Comparison of ENCODE assay signal across 16 cellular contexts in genomic region chr7:127872122-127872521, GRCh38.
DNase-seq lines count a peak whose midpoint lies in the region; ATAC-seq, FAIRE-seq and TF ChIP-seq lines count a peak whose summit lies in the region.
"Had no signal": no experiment of that assay in that cellular context is flagged by ENCODE, and none has a peak within 500 bp of the region (broad histone marks: within the 10 kb centered on the region; RNA-seq: fewer than 3 reads in every experiment).

No MANE protein-coding gene starts in this region.

- ATAC-seq in GM18867 (IDR thresholded peaks at IDR 0.05; ENCODE audit: unreplicated experiment) (peak; percentile 78), GM21528 (IDR thresholded peaks at IDR 0.05; ENCODE audit: low FRiP score, unreplicated experiment) (peak; percentile 69), HG03045 (IDR thresholded peaks at IDR 0.05; ENCODE audit: unreplicated experiment) (peak; percentile 52)

- intact Hi-C loops in A673 (cut with micrococcal nuclease; ENCODE audit: unreplicated experiment), result no loop called here

- H3K27ac ChIP-seq in A673 (ENCODE audit: low read depth, low read length, poor library complexity, severe bottlenecking), result no peak overlapping the region
- H3K27ac ChIP-seq: C4-2B, cardiac muscle cell, Peyer's patch had no signal

- no peak for FAIRE-seq in H54 (lab: Jason Lieb, UNC)
- FAIRE-seq: small intestine had no signal

- BruUV-seq in A673 (replicated peaks; lab: Mats Ljungman, UMichigan), result no TSS peak

- no peaks in the 10 kb centered on the region for H3K9me3 ChIP-seq in A673 (ENCODE audit: low read depth, low read length, poor library complexity, severe bottlenecking)
- H3K9me3 ChIP-seq: MG63, Peyer's patch had no signal

- TF ChIP-seq CTCF in choroid plexus epithelial cell (conservative IDR thresholded peaks at IDR 0.05; ENCODE audit: low read depth, low read length), result no peak
- no peak for TF ChIP-seq CTCF in A673 (conservative IDR thresholded peaks at IDR 0.05; ENCODE audit: low read depth, low read length)

- H3K27me3 ChIP-seq in A673 (replicated peaks; ENCODE audit: insufficient read depth, low read depth, low read length, poor library complexity), result no peaks in the 10 kb centered on the region
- H3K27me3 ChIP-seq: cardiac muscle cell, MG63, Peyer's patch had no signal

- H3K4me1 ChIP-seq in A673 (ENCODE audit: insufficient read depth, low read length, poor library complexity, severe bottlenecking), result no peaks in the 10 kb centered on the region
- H3K4me1 ChIP-seq: Peyer's patch had no signal

- no peak for TF ChIP-seq POLR2A in H54 (IDR thresholded peaks at IDR 0.05; ENCODE audit: low read depth, low read length)

- H3K4me3 ChIP-seq in choroid plexus epithelial cell (ENCODE audit: low read depth, low read length), result no peak overlapping the region
- H3K4me3 ChIP-seq in A673 (ENCODE audit: low read depth, low read length, poor library complexity, severe bottlenecking), result no peak overlapping the region
- H3K4me3 ChIP-seq: cardiac muscle cell, MG63, Peyer's patch had no signal

- DNase-seq in choroid plexus epithelial cell (ENCODE audit: low read depth) (peak; percentile 11), H54 (ENCODE audit: insufficient read length, low spot score) (no peak), A673 (ENCODE audit: low spot score) (no peak), NCI-H2171 (lab: John Stamatoyannopoulos, UW) (no peak), cortex of kidney (lab: John Stamatoyannopoulos, UW) (no peak)
- DNase-seq: activated CD4-positive, alpha-beta memory T cell treated with anti-CD3 and anti-CD28 coated beads, Interleukin-2, amount 10 ng/mL, durations not matched to agents 7 days and 5 days; activated naive CD4-positive, alpha-beta T cell treated with Interleukin-2 at 50 U/mL for 16 hours; MG63; NCI-H345; Peyer's patch; small intestine had no signal

- CTCF ChIA-PET in A673 (lab: Charles Lee), result no interaction called here

- H3K36me3 ChIP-seq in A673 (ENCODE audit: insufficient read depth, low read length, poor library complexity, severe bottlenecking), result no peaks in the 10 kb centered on the region
- H3K36me3 ChIP-seq: cardiac muscle cell, MG63, Peyer's patch had no signal

- POLR2A ChIA-PET in A673 (lab: Charles Lee; ENCODE audit: low non-redundant PET), result interaction anchor here (0.6 kb wide), 1 partner anchor 22 kb away, joined by 4 read pairs; no protein-coding TSS in a partner anchor
